In the genomic region with DNA sequence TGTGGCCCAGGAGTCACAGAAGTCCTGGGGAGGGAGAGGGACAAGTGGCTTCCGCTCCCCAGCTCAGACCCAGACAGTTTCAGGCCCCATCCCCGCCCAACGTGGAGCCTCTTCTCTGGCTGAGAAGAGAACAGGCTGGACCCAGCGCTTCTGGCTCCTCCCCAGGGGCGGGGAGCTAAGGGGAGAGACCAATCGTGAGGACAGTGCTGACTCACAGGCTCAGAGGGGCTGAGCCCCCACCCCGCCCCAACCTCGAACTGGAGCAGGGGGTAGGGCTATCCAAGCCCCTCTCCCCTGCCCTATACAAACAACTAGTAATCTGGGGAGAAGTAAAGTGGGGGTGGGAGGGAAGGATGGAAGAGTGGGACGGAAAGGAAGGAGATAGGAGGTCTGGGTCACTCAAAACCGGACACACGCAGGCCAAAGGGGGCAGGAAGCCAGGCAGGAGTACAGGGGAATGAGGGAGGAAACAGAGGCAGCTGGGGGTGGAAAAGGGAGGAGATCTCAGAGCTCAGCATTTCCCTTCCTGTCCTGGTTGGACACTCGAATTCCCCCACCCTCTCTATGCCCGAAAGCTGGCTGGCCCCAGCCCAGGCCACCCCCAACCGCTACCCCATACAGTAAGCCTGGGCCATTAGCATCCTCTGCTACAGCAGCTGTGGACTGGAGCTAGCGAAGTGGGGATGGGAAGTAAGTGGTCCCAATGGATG, we compare ENCODE assay signal across 1 cellular context.
TF ChIP-seq lines count a peak whose summit lies in the region.

A gene with protein sequence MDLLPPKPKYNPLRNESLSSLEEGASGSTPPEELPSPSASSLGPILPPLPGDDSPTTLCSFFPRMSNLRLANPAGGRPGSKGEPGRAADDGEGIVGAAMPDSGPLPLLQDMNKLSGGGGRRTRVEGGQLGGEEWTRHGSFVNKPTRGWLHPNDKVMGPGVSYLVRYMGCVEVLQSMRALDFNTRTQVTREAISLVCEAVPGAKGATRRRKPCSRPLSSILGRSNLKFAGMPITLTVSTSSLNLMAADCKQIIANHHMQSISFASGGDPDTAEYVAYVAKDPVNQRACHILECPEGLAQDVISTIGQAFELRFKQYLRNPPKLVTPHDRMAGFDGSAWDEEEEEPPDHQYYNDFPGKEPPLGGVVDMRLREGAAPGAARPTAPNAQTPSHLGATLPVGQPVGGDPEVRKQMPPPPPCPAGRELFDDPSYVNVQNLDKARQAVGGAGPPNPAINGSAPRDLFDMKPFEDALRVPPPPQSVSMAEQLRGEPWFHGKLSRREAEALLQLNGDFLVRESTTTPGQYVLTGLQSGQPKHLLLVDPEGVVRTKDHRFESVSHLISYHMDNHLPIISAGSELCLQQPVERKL (minus strand): TSS at position 117 of the 710 bp plus-strand sequence. CDS start 221 bp downstream, outside the sequence.

TF ChIP-seq in endothelial cell of umbilical vein, 7 proteins besides CTCF, POLR2A, EP300 and RAD21:
- TF ChIP-seq, protein P1, sequence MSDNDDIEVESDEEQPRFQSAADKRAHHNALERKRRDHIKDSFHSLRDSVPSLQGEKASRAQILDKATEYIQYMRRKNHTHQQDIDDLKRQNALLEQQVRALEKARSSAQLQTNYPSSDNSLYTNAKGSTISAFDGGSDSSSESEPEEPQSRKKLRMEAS (IDR thresholded peaks at IDR 0.05; ENCODE audit: insufficient read depth, insufficient read length) = no peak
- TF ChIP-seq GATA2 (IDR thresholded peaks at IDR 0.05; ENCODE audit: insufficient read depth, insufficient read length, low read depth, low read length) (peak; percentile 35), FOS (IDR thresholded peaks at IDR 0.05; ENCODE audit: borderline replicate concordance, insufficient read depth, low read length) (peak; percentile 73), EZH2 (IDR thresholded peaks at IDR 0.05; ENCODE audit: borderline replicate concordance, low read depth, low read length, severe bottlenecking) (no peak), MYC (IDR thresholded peaks at IDR 0.05; ENCODE audit: low read depth, low read length) (no peak), POLR2AphosphoS5 (IDR thresholded peaks at IDR 0.05; ENCODE audit: insufficient read depth, low read depth, low read length) (peak; percentile 88), JUN (IDR thresholded peaks at IDR 0.05; ENCODE audit: borderline replicate concordance, insufficient read depth, insufficient read length, low read depth) (no peak)
